In genomic region chr12:56723352-56723751, GRCh38 we compare ENCODE assay signal across 8 cellular contexts. TPM values are rescaled to one million over a fixed set of nuclear protein-coding genes. Genes with fewer than 3 reads are reported as not detected.
DNase-seq lines count a peak whose midpoint lies in the region; ATAC-seq, FAIRE-seq and TF ChIP-seq lines count a peak whose summit lies in the region.

No MANE protein-coding gene starts in this region.

- peak overlapping the region; percentile 89 for H3K27ac ChIP-seq in DND-41 (ENCODE audit: low read length)
- peak overlapping the region; percentile 100 for H3K27ac ChIP-seq in Panc1 (ENCODE audit: low read length)

- ATAC-seq in DND-41 (ENCODE audit: insufficient read depth, low read depth) = no peak
- no peak for ATAC-seq in Panc1
- ATAC-seq in GM18520 (IDR thresholded peaks at IDR 0.05; ENCODE audit: unreplicated experiment) = no peak
- ATAC-seq in HG02763 (IDR thresholded peaks at IDR 0.05; ENCODE audit: unreplicated experiment) = no peak
- no peak for ATAC-seq in mucosa of descending colon

- H3K79me2 ChIP-seq in DND-41 (ENCODE audit: insufficient read depth, low read length) = peaks cover 68% of the 10 kb centered on the region

- H3K4me1 Mint-ChIP-seq in progenitor cell of endocrine pancreas (ENCODE audit: low read depth) = peaks cover 58% of the 10 kb centered on the region

- H4K20me1 ChIP-seq in DND-41 (ENCODE audit: insufficient read depth, low read length) = peaks cover 58% of the 10 kb centered on the region

- H3K9ac ChIP-seq in DND-41 (ENCODE audit: low read depth, low read length) = peak overlapping the region; percentile 85

- no TSS peak for BruUV-seq in Panc1 (replicated peaks; lab: Mats Ljungman, UMichigan)

- H3K4me3 ChIP-seq in DND-41 (ENCODE audit: low read depth in 1 of 2, low read length in 2 of 2) (peak overlapping the region; percentile 88 to 93), Panc1 (ENCODE audit: low read depth in 2 of 2, low read length in 2 of 2) (peak overlapping the region; percentile 93 to 100), epithelial cell of proximal tubule (ENCODE audit: low read depth, low read length) (peak overlapping the region; percentile 65), mucosa of descending colon (no peak overlapping the region)

- POLR2A ChIA-PET in Panc1 (lab: Charles Lee) = interaction anchor here (0.6 kb wide), 1 partner anchor 35 kb away, joined by 9 read pairs; the partner anchor contains the start of gene PTGES3

- DNase-seq in DND-41 (no peak), Panc1 (ENCODE audit: low read depth, low spot score) (no peak), epithelial cell of proximal tubule (ENCODE audit: low read depth) (no peak), progenitor cell of endocrine pancreas (ENCODE audit: low spot score, unreplicated experiment) (no peak), H54 (ENCODE audit: insufficient read length, low spot score) (no peak), mucosa of descending colon (no peak)

- H3K4me3 Mint-ChIP-seq in progenitor cell of endocrine pancreas (ENCODE audit: low read depth) = peak overlapping the region; percentile 98

- H3K4me1 ChIP-seq in DND-41 (ENCODE audit: insufficient read depth, low read length) (peaks cover 71% of the 10 kb centered on the region), Panc1 (ENCODE audit: control insufficient read depth, insufficient read depth, low read length) (peaks cover 51% of the 10 kb centered on the region), mucosa of descending colon (ENCODE audit: low read depth) (peaks cover 37% of the 10 kb centered on the region)

- CTCF ChIA-PET in Panc1 (lab: Charles Lee) = interaction anchor here (0.6 kb wide), 1 partner anchor 84 kb away, joined by 5 read pairs; no protein-coding TSS in a partner anchor

- no peak for FAIRE-seq in H54 (lab: Jason Lieb, UNC)

- H3K36me3 ChIP-seq in DND-41 (ENCODE audit: insufficient read depth, low read length) (peaks cover 65% of the 10 kb centered on the region), Panc1 (ENCODE audit: control insufficient read depth, insufficient read depth, low read length) (peaks cover 27% of the 10 kb centered on the region), mucosa of descending colon (ENCODE audit: low read depth) (no peaks in the 10 kb centered on the region)

- H3K36me3 Mint-ChIP-seq in progenitor cell of endocrine pancreas (ENCODE audit: insufficient read depth) = peaks cover 29% of the 10 kb centered on the region

- H3K9me3 ChIP-seq in DND-41 (ENCODE audit: insufficient read depth, low read length, severe bottlenecking) = no peaks in the 10 kb centered on the region
- H3K9me3 ChIP-seq in Panc1 (ENCODE audit: control insufficient read depth, insufficient read depth, low read depth, low read length) = no peaks in the 10 kb centered on the region
- H3K9me3 ChIP-seq in mucosa of descending colon = no peaks in the 10 kb centered on the region

- no peak for TF ChIP-seq POLR2A in H54 (IDR thresholded peaks at IDR 0.05; ENCODE audit: low read depth, low read length)

- intact Hi-C loops in Panc1 (cut with micrococcal nuclease; ENCODE audit: unreplicated experiment) (no loop called here), mucosa of descending colon (cut with DNase I, micrococcal nuclease) (no loop called here)

- no peaks in the 10 kb centered on the region for H3K9me3 Mint-ChIP-seq in progenitor cell of endocrine pancreas (ENCODE audit: low read depth)

- no peaks in the 10 kb centered on the region for H3K27me3 Mint-ChIP-seq in progenitor cell of endocrine pancreas

- H3K27ac Mint-ChIP-seq in progenitor cell of endocrine pancreas = peak overlapping the region; percentile 100

- H3K4me2 ChIP-seq in DND-41 (ENCODE audit: insufficient read depth, low read length) = peak overlapping the region; percentile 98

- in situ Hi-C loops in Panc1 (cut with HindIII; ENCODE audit: low pct_unique_long_range_greater_than_20kb, low sequenced_read_pairs) = no loop called here

- H3K27me3 ChIP-seq in DND-41 (ENCODE audit: insufficient read depth, low read length, poor library complexity) = no peaks in the 10 kb centered on the region
- no peaks in the 10 kb centered on the region for H3K27me3 ChIP-seq in Panc1 (ENCODE audit: control insufficient read depth, insufficient read depth, low read length)

- no peak overlapping the region for H2AFZ ChIP-seq in DND-41 (ENCODE audit: low read depth, low read length)

- no peak for TF ChIP-seq CTCF in DND-41 (IDR thresholded peaks at IDR 0.05; ENCODE audit: borderline replicate concordance, extremely low read depth, low read length, poor library complexity, severe bottlenecking)
- no peak for TF ChIP-seq CTCF in Panc1 (IDR thresholded peaks at IDR 0.05)
- TF ChIP-seq CTCF in epithelial cell of proximal tubule (conservative IDR thresholded peaks at IDR 0.05; ENCODE audit: low read depth, low read length) = no peak
- no peak for TF ChIP-seq CTCF in progenitor cell of endocrine pancreas (IDR thresholded peaks at IDR 0.05; ENCODE audit: unreplicated experiment)
- no peak for TF ChIP-seq CTCF in mucosa of descending colon (IDR thresholded peaks at IDR 0.05)

RNA-seq across cellular contexts. Expression of gene NACA, which starts 1.7 kb away (rescaled TPM):
- total RNA-seq in Panc1 (2021; ENCODE audit: unreplicated experiment) (716 TPM), epithelial cell of proximal tubule (1,115 and 1,158 TPM in 2 replicates), progenitor cell of endocrine pancreas (811 and 841 TPM in 2 replicates), mucosa of descending colon (100 to 1,000 TPM; 507 to 753 (median 639) TPM)
- 1,029 TPM for polyA plus RNA-seq in Panc1 (2012; ENCODE audit: insufficient read length)

RNA-seq across cellular contexts. Expression of gene PRIM1, which starts 28.8 kb away (rescaled TPM):
- total RNA-seq in Panc1 (2021; ENCODE audit: unreplicated experiment) (25.0 TPM), epithelial cell of proximal tubule (19.1 and 32.2 TPM in 2 replicates), progenitor cell of endocrine pancreas (21.2 and 26.6 TPM in 2 replicates), mucosa of descending colon (10 to 100 TPM in 1 of 3 donors, 1 to 10 TPM in 2; 6.3 to 11.5 (median 6.8) TPM)
- polyA plus RNA-seq in Panc1 (2012; ENCODE audit: insufficient read length) = 8.6 TPM

RNA-seq across cellular contexts. Expression of gene PTGES3, which starts 35.3 kb away (rescaled TPM):
- total RNA-seq in Panc1 (2021; ENCODE audit: unreplicated experiment) (339 TPM), epithelial cell of proximal tubule (110 and 203 TPM in 2 replicates), progenitor cell of endocrine pancreas (231 and 234 TPM in 2 replicates), mucosa of descending colon (100 to 1,000 TPM; 155 to 223 (median 164) TPM)
- polyA plus RNA-seq in Panc1 (2012; ENCODE audit: insufficient read length) = 264 TPM

RNA-seq across cellular contexts. Expression of gene HSD17B6, which starts 39.8 kb away (rescaled TPM):
- total RNA-seq in Panc1 (2021; ENCODE audit: unreplicated experiment) = 1.7 TPM
- polyA plus RNA-seq in Panc1 (2012; ENCODE audit: insufficient read length) = 1.1 TPM
- 0.36 and 0.81 TPM in 2 replicates for total RNA-seq in epithelial cell of proximal tubule
- 0.60 and 0.71 TPM in 2 replicates for total RNA-seq in progenitor cell of endocrine pancreas
- 1 to 10 TPM; 2.7 to 6.7 (median 3.8) TPM for total RNA-seq in mucosa of descending colon
